ENCODE assay signal across 12 cellular contexts in genomic region chr21:33047231-33047630, GRCh38. TPM values are rescaled to one million over a fixed set of nuclear protein-coding genes. Genes with fewer than 3 reads are reported as not detected.
DNase-seq lines count a peak whose midpoint lies in the region; ATAC-seq and TF ChIP-seq lines count a peak whose summit lies in the region.
"Had no signal": no experiment of that assay in that cellular context is flagged by ENCODE, and none has a peak within 500 bp of the region (broad histone marks: within the 10 kb centered on the region; RNA-seq: fewer than 3 reads in every experiment).

No MANE protein-coding gene starts in this region.

- H3K27ac ChIP-seq in left ventricle myocardium inferior (replicated peaks) (no peak overlapping the region), RWPE2 (ENCODE audit: poor library complexity, severe bottlenecking) (no peak overlapping the region), fibroblast of lung (ENCODE audit: insufficient read depth, low read length) (no peak overlapping the region), substantia nigra (ENCODE audit: low read depth, low read length, poor library complexity, severe bottlenecking) (no peak overlapping the region)
- H3K27ac ChIP-seq: prostate gland, suprapubic skin had no signal

- CTCF ChIA-PET in GM10248 (lab: Yijun Ruan, JAX): no interaction called here

- H2AFZ ChIP-seq in fibroblast of lung (ENCODE audit: low read length): no peak overlapping the region

- DNase-seq in Right ventricle myocardium superior: no peak
- no peak for DNase-seq in left ventricle myocardium inferior
- no peak for DNase-seq in RWPE2 (ENCODE audit: low spot score)
- peak; percentile 50 to 83 for DNase-seq in fibroblast of lung (ENCODE audit: low read depth in 2 of 2)
- no peak for DNase-seq in activated CD4-positive, alpha-beta T cell treated with anti-CD3 and anti-CD28 coated beads, Interleukin-2, amount 50 U/mL, for 1 hour
- DNase-seq in GM10248 (ENCODE audit: extremely low spot score): no peak
- no peak for DNase-seq in substantia nigra (lab: John Stamatoyannopoulos, UW)
- DNase-seq in head of caudate nucleus: no peak
- DNase-seq: activated T-cell treated with anti-CD3 and anti-CD28 coated beads, Interleukin-2, amount 50 U/mL, for 48 hours; T-helper 9 cell had no signal

- H3K27me3 ChIP-seq in left ventricle myocardium inferior (ENCODE audit: low read depth) (peaks cover 73% of the 10 kb centered on the region), RWPE2 (ENCODE audit: insufficient read depth, poor library complexity, severe bottlenecking) (peaks cover 4% of the 10 kb centered on the region), fibroblast of lung (ENCODE audit: control insufficient read depth, insufficient read depth, low read length) (peaks cover 9% of the 10 kb centered on the region)

- H3K36me3 ChIP-seq in left ventricle myocardium inferior: no peaks in the 10 kb centered on the region
- H3K36me3 ChIP-seq in RWPE2 (ENCODE audit: low read depth): no peaks in the 10 kb centered on the region
- H3K36me3 ChIP-seq in fibroblast of lung (ENCODE audit: control insufficient read depth, insufficient read depth, low read length): no peaks in the 10 kb centered on the region
- H3K36me3 ChIP-seq: prostate gland, suprapubic skin had no signal

- POLR2A ChIA-PET in GM10248 (lab: Yijun Ruan, JAX): no interaction called here

- peak; percentile 75 for ATAC-seq in Right ventricle myocardium superior (ENCODE audit: poor library complexity)
- peak; percentile 65 for ATAC-seq in RWPE2 (ENCODE audit: low read depth)

- H3K9me3 ChIP-seq in left ventricle myocardium inferior (replicated peaks) (no peaks in the 10 kb centered on the region), RWPE2 (ENCODE audit: severe bottlenecking) (no peaks in the 10 kb centered on the region), fibroblast of lung (ENCODE audit: control insufficient read depth, insufficient read depth, low read depth, low read length) (no peaks in the 10 kb centered on the region)
- H3K9me3 ChIP-seq: prostate gland, suprapubic skin had no signal

- no peak overlapping the region for H3K4me2 ChIP-seq in fibroblast of lung (ENCODE audit: extremely low read depth, insufficient read depth, low read length)

- no peak overlapping the region for H3K4me3 ChIP-seq in left ventricle myocardium inferior
- H3K4me3 ChIP-seq in RWPE2 (ENCODE audit: severe bottlenecking): no peak overlapping the region
- H3K4me3 ChIP-seq in fibroblast of lung (replicated peaks in 1 of 4; ENCODE audit: control extremely low read depth in 1 of 4, insufficient read depth in 1 of 4, low read depth in 3 of 4, low read length in 4 of 4): no peak overlapping the region
- H3K4me3 ChIP-seq: prostate gland, suprapubic skin had no signal

- TF ChIP-seq CTCF in left ventricle myocardium inferior (IDR thresholded peaks at IDR 0.05; ENCODE audit: borderline replicate concordance): no peak
- TF ChIP-seq CTCF in RWPE2 (IDR thresholded peaks at IDR 0.05; ENCODE audit: poor library complexity, severe bottlenecking): no peak
- TF ChIP-seq CTCF in fibroblast of lung (conservative IDR thresholded peaks at IDR 0.05 in 1 of 2, IDR thresholded peaks at IDR 0.05 in 1 of 2; ENCODE audit: low read depth in 1 of 2, low read length in 2 of 2): no peak
- TF ChIP-seq CTCF in GM10248 (IDR thresholded peaks at IDR 0.05; ENCODE audit: control extremely low read depth, extremely low read depth, low read depth, missing control alignments): no peak

- H4K20me1 ChIP-seq in fibroblast of lung (ENCODE audit: control insufficient read depth, extremely low read depth, insufficient read depth, low read length): no peaks in the 10 kb centered on the region

- H3K4me1 ChIP-seq in left ventricle myocardium inferior: peaks cover 4% of the 10 kb centered on the region
- H3K4me1 ChIP-seq in RWPE2 (ENCODE audit: insufficient read depth, poor library complexity, severe bottlenecking): peaks cover 10% of the 10 kb centered on the region
- peaks cover 7% of the 10 kb centered on the region for H3K4me1 ChIP-seq in fibroblast of lung (ENCODE audit: control insufficient read depth, extremely low read depth, insufficient read depth, low read length)
- H3K4me1 ChIP-seq: prostate gland, suprapubic skin had no signal

- intact Hi-C loops in Right ventricle myocardium superior (cut with DNase I) (no loop called here), left ventricle myocardium inferior (cut with micrococcal nuclease) (no loop called here), head of caudate nucleus (cut with DNase I) (no loop called here)

- H3K79me2 ChIP-seq in fibroblast of lung (ENCODE audit: control insufficient read depth, insufficient read depth, low read length): no peaks in the 10 kb centered on the region

- no peak overlapping the region for H3K9ac ChIP-seq in fibroblast of lung (ENCODE audit: insufficient read depth, low read length)

RNA-seq across cellular contexts. Expression of gene OLIG2, which starts 21.5 kb away (rescaled TPM):
- not detected for total RNA-seq in Right ventricle myocardium superior
- not detected for total RNA-seq in left ventricle myocardium inferior
- total RNA-seq in fibroblast of lung: not detected in 2 replicates
- polyA plus RNA-seq in fibroblast of lung: not detected in 2 replicates
- polyA plus RNA-seq in fibroblast of lung (2012): not detected in 2 replicates
- not detected in 2 replicates for polyA minus RNA-seq in fibroblast of lung (ENCODE audit: low replicate concordance)
- total RNA-seq: prostate gland, suprapubic skin had no signal

RNA-seq across cellular contexts. Expression of gene OLIG1, which starts 22.7 kb away (rescaled TPM):
- total RNA-seq in Right ventricle myocardium superior: 0.59 TPM
- total RNA-seq in left ventricle myocardium inferior: 0.22 TPM
- total RNA-seq in fibroblast of lung: not detected in 2 replicates
- polyA plus RNA-seq in fibroblast of lung: not detected in 2 replicates
- polyA plus RNA-seq in fibroblast of lung (2012): not detected in 2 replicates
- polyA minus RNA-seq in fibroblast of lung (ENCODE audit: low replicate concordance): not detected in 2 replicates

Comparison
In these comparisons a context has a peak if more than half of its experiments do, and no peak if none do; other contexts are left out.
1. DNase-seq: peak in fibroblast of lung (2 of 2); none in Right ventricle myocardium superior (single experiment), left ventricle myocardium inferior (single experiment), RWPE2 (single experiment), activated CD4-positive, alpha-beta T cell treated with anti-CD3 and anti-CD28 coated beads, Interleukin-2, amount 50 U/mL, for 1 hour (single experiment), GM10248 (single experiment), substantia nigra (0 of 49) and head of caudate nucleus (0 of 42).